Comparison of ENCODE assay signal across 8 cellular contexts in the genomic region with DNA sequence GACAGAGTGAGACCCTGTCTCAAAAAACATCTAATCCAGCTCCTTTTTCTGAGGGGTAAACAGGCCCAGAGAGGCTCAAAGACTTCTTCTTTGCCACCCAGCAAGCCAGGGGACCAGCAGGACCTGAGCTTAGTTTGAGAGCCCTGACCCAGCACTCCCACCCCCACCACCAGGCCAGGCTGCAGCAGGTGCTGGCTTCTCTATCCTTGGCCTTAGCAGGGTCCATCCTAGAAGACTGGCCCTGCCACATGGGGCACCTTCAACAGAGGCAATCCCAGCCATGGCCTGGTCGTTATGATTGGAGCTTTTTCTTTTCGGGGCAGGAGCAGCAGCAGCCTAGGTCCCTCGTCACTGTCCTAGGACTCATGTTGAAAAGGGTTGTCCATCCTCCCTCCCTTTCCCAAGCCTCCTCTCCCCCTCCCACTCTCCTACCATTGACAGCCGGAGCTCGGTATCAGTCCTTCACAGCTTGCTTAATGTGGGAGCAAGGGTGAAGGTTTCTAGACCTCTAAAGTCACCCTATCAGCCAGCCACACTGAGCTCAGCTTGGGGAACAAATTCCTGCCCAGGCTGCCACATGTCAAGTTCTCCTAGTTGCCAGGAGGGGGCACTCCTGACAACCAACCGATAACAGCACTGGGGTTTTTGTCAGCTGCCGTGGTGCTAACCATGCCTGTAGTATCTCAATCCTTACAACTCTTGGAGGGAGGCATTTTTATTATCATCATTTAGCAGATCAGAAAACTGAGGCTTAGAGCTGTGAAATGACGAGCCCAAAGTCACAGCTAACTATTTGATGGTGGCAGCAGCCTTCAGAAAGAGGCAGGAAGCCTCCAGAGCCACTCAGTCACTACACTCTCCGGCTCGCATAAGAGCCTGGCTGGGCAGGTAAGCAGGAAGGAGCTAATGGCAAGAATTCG. TPM values are rescaled to one million over a fixed set of nuclear protein-coding genes. Genes with fewer than 3 reads are reported as not detected.
DNase-seq lines count a peak whose midpoint lies in the region; ATAC-seq and TF ChIP-seq lines count a peak whose summit lies in the region.

No MANE protein-coding gene starts in this region.

- H3K9me3 ChIP-seq in OCI-LY1 (ENCODE audit: low read length) (no peaks in the 10 kb centered on the region), fibroblast of lung (ENCODE audit: control insufficient read depth, insufficient read depth, low read depth, low read length) (no peaks in the 10 kb centered on the region)

- DNase-seq in EH (ENCODE audit: low read depth) (peak; percentile 74), activated T-cell treated with anti-CD3 and anti-CD28 coated beads for 48 hours (ENCODE audit: low read depth) (peak; percentile 25), fibroblast of lung (ENCODE audit: low read depth in 2 of 2) (peak; percentile 62 to 76), superior temporal gyrus (ENCODE audit: extremely low spot score) (peak; percentile 83)

- no peaks in the 10 kb centered on the region for H3K79me2 ChIP-seq in OCI-LY1 (ENCODE audit: insufficient read depth, low read length)
- H3K79me2 ChIP-seq in fibroblast of lung (ENCODE audit: control insufficient read depth, insufficient read depth, low read length), result no peaks in the 10 kb centered on the region

- H3K4me1 Mint-ChIP-seq in nephron, result peaks cover 18% of the 10 kb centered on the region

- H3K27me3 ChIP-seq in OCI-LY1 (ENCODE audit: insufficient read depth, low read length), result no peaks in the 10 kb centered on the region
- no peaks in the 10 kb centered on the region for H3K27me3 ChIP-seq in fibroblast of lung (ENCODE audit: control insufficient read depth, insufficient read depth, low read length)

- H3K4me1 ChIP-seq in OCI-LY1 (ENCODE audit: insufficient read depth, low read length, severe bottlenecking), result peaks cover 6% of the 10 kb centered on the region
- H3K4me1 ChIP-seq in fibroblast of lung (ENCODE audit: control insufficient read depth, extremely low read depth, insufficient read depth, low read length), result no peaks in the 10 kb centered on the region

- no peaks in the 10 kb centered on the region for H3F3A ChIP-seq in OCI-LY1 (ENCODE audit: insufficient read depth, low read length)

- no peak overlapping the region for H3K9ac ChIP-seq in OCI-LY1 (ENCODE audit: low read length)
- no peak overlapping the region for H3K9ac ChIP-seq in fibroblast of lung (ENCODE audit: insufficient read depth, low read length)

- H3K27ac ChIP-seq in OCI-LY1 (ENCODE audit: low read depth, low read length, poor library complexity, severe bottlenecking), result no peak overlapping the region
- H3K27ac ChIP-seq in fibroblast of lung (ENCODE audit: insufficient read depth, low read length), result no peak overlapping the region

- H3K9me2 ChIP-seq in OCI-LY1 (ENCODE audit: low read depth, low read length), result no peaks in the 10 kb centered on the region

- H3K36me3 Mint-ChIP-seq in nephron (ENCODE audit: low read depth), result peaks cover 15% of the 10 kb centered on the region

- no peaks in the 10 kb centered on the region for H3K9me3 Mint-ChIP-seq in nephron

- ATAC-seq in HG03175 (IDR thresholded peaks at IDR 0.05; ENCODE audit: unreplicated experiment) (peak; percentile 67), HG02623 (IDR thresholded peaks at IDR 0.05; ENCODE audit: unreplicated experiment) (no peak)

- H3K4me2 ChIP-seq in OCI-LY1 (ENCODE audit: low read length), result no peak overlapping the region; the same call in 1 of the 2 replicates
- no peak overlapping the region for H3K4me2 ChIP-seq in fibroblast of lung (ENCODE audit: extremely low read depth, insufficient read depth, low read length)

- peak overlapping the region; percentile 13 to 60 (median 58) for H3K27ac Mint-ChIP-seq in nephron

- H3K36me3 ChIP-seq in OCI-LY1 (ENCODE audit: insufficient read depth, low read length) (peaks cover 46% of the 10 kb centered on the region), fibroblast of lung (ENCODE audit: control insufficient read depth, insufficient read depth, low read length) (peaks cover 7% of the 10 kb centered on the region)

- H2AFZ ChIP-seq in OCI-LY1 (ENCODE audit: low read length), result no peak overlapping the region
- H2AFZ ChIP-seq in fibroblast of lung (ENCODE audit: low read length), result no peak overlapping the region

- H3K4me3 Mint-ChIP-seq in nephron, result no peak overlapping the region

- H3K27me3 Mint-ChIP-seq in nephron (ENCODE audit: low read depth), result no peaks in the 10 kb centered on the region

- H4K20me1 ChIP-seq in OCI-LY1 (ENCODE audit: insufficient read depth, low read length) (no peaks in the 10 kb centered on the region), fibroblast of lung (ENCODE audit: control insufficient read depth, extremely low read depth, insufficient read depth, low read length) (peaks cover 2% of the 10 kb centered on the region)

- H3K4me3 ChIP-seq in OCI-LY1 (ENCODE audit: low read depth, low read length, poor library complexity, severe bottlenecking), result no peak overlapping the region
- H3K4me3 ChIP-seq in fibroblast of lung (replicated peaks in 1 of 4; ENCODE audit: control extremely low read depth in 1 of 4, insufficient read depth in 1 of 4, low read depth in 3 of 4, low read length in 4 of 4), result no peak overlapping the region

- TF ChIP-seq CTCF in OCI-LY1 (IDR thresholded peaks at IDR 0.05; ENCODE audit: low read length) (peak; percentile 85), fibroblast of lung (conservative IDR thresholded peaks at IDR 0.05 in 1 of 2, IDR thresholded peaks at IDR 0.05 in 1 of 2; ENCODE audit: low read depth in 1 of 2, low read length in 2 of 2) (peak; percentile 72 to 84), nephron (IDR thresholded peaks at IDR 0.05; ENCODE audit: unreplicated experiment in 3 of 3) (peak; percentile 52 to 70 (median 63))

RNA-seq across cellular contexts. Expression of a gene that starts 11.2 kb away (rescaled TPM):
- total RNA-seq in fibroblast of lung, result 43.4 and 53.3 TPM in 2 replicates
- polyA plus RNA-seq in fibroblast of lung, result 113 and 142 TPM in 2 replicates
- polyA plus RNA-seq in fibroblast of lung (2012), result 118 and 141 TPM in 2 replicates
- polyA minus RNA-seq in fibroblast of lung (ENCODE audit: low replicate concordance), result 33.3 and 59.7 TPM in 2 replicates

RNA-seq across cellular contexts. Expression of a gene that starts 11.2 kb away (rescaled TPM):
- total RNA-seq in fibroblast of lung, result 0.51 and 2.3 TPM in 2 replicates
- polyA plus RNA-seq in fibroblast of lung, result 2.7 and 9.3 TPM in 2 replicates
- polyA plus RNA-seq in fibroblast of lung (2012), result 2.5 and 8.0 TPM in 2 replicates
- polyA minus RNA-seq in fibroblast of lung (ENCODE audit: low replicate concordance), result 1.4 and 5.4 TPM in 2 replicates

RNA-seq across cellular contexts. Expression of a gene that starts 15.9 kb away (rescaled TPM):
- total RNA-seq in fibroblast of lung, result 32.9 and 43.9 TPM in 2 replicates
- polyA plus RNA-seq in fibroblast of lung, result 11.3 and 12.7 TPM in 2 replicates
- polyA plus RNA-seq in fibroblast of lung (2012), result 22.4 and 22.7 TPM in 2 replicates
- polyA minus RNA-seq in fibroblast of lung (ENCODE audit: low replicate concordance), result 40.4 and 49.9 TPM in 2 replicates

RNA-seq across cellular contexts. Expression of a gene that starts 35.5 kb away (rescaled TPM):
- total RNA-seq in fibroblast of lung, result 83.2 and 88.7 TPM in 2 replicates
- polyA plus RNA-seq in fibroblast of lung, result 142 and 167 TPM in 2 replicates
- polyA plus RNA-seq in fibroblast of lung (2012), result 172 and 215 TPM in 2 replicates
- 133 and 188 TPM in 2 replicates for polyA minus RNA-seq in fibroblast of lung (ENCODE audit: low replicate concordance)

Comparison
In these comparisons a context has a peak if more than half of its experiments do, and no peak if none do; other contexts are left out.
1. DNase-seq: peak in every context shown above with its lines; median percentile 83 in superior temporal gyrus; 74 in EH; 69 in fibroblast of lung; 25 in activated T-cell treated with anti-CD3 and anti-CD28 coated beads for 48 hours.